8 cellular contexts compared by ENCODE assay signal in genomic region chr15:39921274-39921638, GRCh38.
DNase-seq lines count a peak whose midpoint lies in the region; ATAC-seq and TF ChIP-seq lines count a peak whose summit lies in the region.

No MANE protein-coding gene starts in this region.

- no peaks in the 10 kb centered on the region for H3K4me1 ChIP-seq in rectal smooth muscle tissue (ENCODE audit: control insufficient read depth, insufficient read depth, low read length)

- no peak for ATAC-seq in HG03196 (IDR thresholded peaks at IDR 0.05; ENCODE audit: unreplicated experiment)

- H3K36me3 ChIP-seq in SK-N-MC (ENCODE audit: insufficient read depth, low read length) (no peaks in the 10 kb centered on the region), rectal smooth muscle tissue (ENCODE audit: control insufficient read depth, insufficient read depth, low read length) (no peaks in the 10 kb centered on the region)

- DNase-seq in GM12865 (ENCODE audit: low read depth) (no peak), SK-N-MC (ENCODE audit: low read depth, low spot score) (no peak), fibroblast of mammary gland (ENCODE audit: low read depth) (no peak), HPDE6-E6E7 (ENCODE audit: extremely low spot score) (no peak)
- no peak for DNase-seq in stimulated activated CD4-positive, alpha-beta T cell treated with anti-CD3 and anti-CD28 coated beads, Interleukin-4, amount 100 ng/mL, for 24 hours
- DNase-seq in activated effector memory CD4-positive, alpha-beta T cell treated with anti-CD3 and anti-CD28 coated beads, Interleukin-2, amount 50 U/mL, for 16 hours = no peak

- H3K9ac ChIP-seq in SK-N-MC (ENCODE audit: insufficient read length) (peak overlapping the region; percentile 74), rectal smooth muscle tissue (ENCODE audit: low read length) (peak overlapping the region; percentile 51)

- no peaks in the 10 kb centered on the region for H3K9me3 ChIP-seq in SK-N-MC (ENCODE audit: low read depth, low read length)

- H3K27ac ChIP-seq in SK-N-MC (peak overlapping the region; percentile 79), rectal smooth muscle tissue (ENCODE audit: low read depth, low read length) (peak overlapping the region; percentile 75)

- peaks cover 5% of the 10 kb centered on the region for H3K27me3 ChIP-seq in rectal smooth muscle tissue (ENCODE audit: control insufficient read depth, insufficient read depth, low read length)

- TF ChIP-seq CTCF in GM12865 (IDR thresholded peaks at IDR 0.05; ENCODE audit: insufficient read depth, low read depth, low read length, missing control alignments) (no peak), fibroblast of mammary gland (conservative IDR thresholded peaks at IDR 0.05; ENCODE audit: control insufficient read depth, insufficient read depth, low read depth, low read length) (no peak)

- H3K4me3 ChIP-seq in GM12865 (ENCODE audit: low read depth, low read length) = peak overlapping the region; percentile 90
- peak overlapping the region; percentile 89 for H3K4me3 ChIP-seq in SK-N-MC
- peak overlapping the region; percentile 54 for H3K4me3 ChIP-seq in fibroblast of mammary gland (ENCODE audit: control insufficient read depth, low read depth, low read length)
- H3K4me3 ChIP-seq in rectal smooth muscle tissue (ENCODE audit: low read length) = peak overlapping the region; percentile 81
